14 cellular contexts compared by ENCODE assay signal in genomic region chr1:116585886-116586285, GRCh38.
"Had no signal": no experiment of that assay in that cellular context is flagged by ENCODE, and none has a peak within 500 bp of the region (broad histone marks: within the 10 kb centered on the region; RNA-seq: fewer than 3 reads in every experiment).

No MANE protein-coding gene starts in this region.

- H3K9me3 Mint-ChIP-seq: activated naive CD4-positive, alpha-beta T cell treated with anti-CD3 and anti-CD28 coated beads, Interleukin-2, amount 10 ng/mL, durations not matched to agents 7 days and 5 days; activated T-helper 2 cell treated with anti-CD3 and anti-CD28 coated beads, Interferon-gamma antibody, Interleukin-2, Interleukin-4, amounts not matched to agents 10 μg/mL and 5 μg/mL and 100 μg/mL, durations not matched to agents 14 hours and 24 hours and 36 hours; brain; natural killer cell; WTC11 had no signal

- ATAC-seq: natural killer cell, WTC11 had no signal

- H3K27me3 Mint-ChIP-seq: brain had no signal

- H3K4me3 Mint-ChIP-seq: activated naive CD4-positive, alpha-beta T cell treated with anti-CD3 and anti-CD28 coated beads, Interleukin-2, amount 10 ng/mL, durations not matched to agents 7 days and 5 days; brain; natural killer cell; WTC11 had no signal

- DNase-seq: activated CD4-positive, alpha-beta T cell treated with anti-CD3 and anti-CD28 coated beads for 48 hours; activated naive CD4-positive, alpha-beta T cell treated with anti-CD3 and anti-CD28 coated beads, Interleukin-2, amount 10 ng/mL, durations not matched to agents 7 days and 5 days; central memory CD4-positive, alpha-beta T cell; effector CD4-positive, alpha-beta T cell; hippocampal formation; kidney; left ventricle myocardium inferior; natural killer cell; small intestine; stimulated activated CD4-positive, alpha-beta T cell treated with anti-CD3 and anti-CD28 coated beads, Interleukin-4, amount 100 ng/mL, for 24 hours; T-helper 2 cell had no signal

- H3K36me3 Mint-ChIP-seq: activated naive CD4-positive, alpha-beta T cell treated with anti-CD3 and anti-CD28 coated beads, Interleukin-2, amount 10 ng/mL, durations not matched to agents 7 days and 5 days; natural killer cell had no signal

- H3K27ac Mint-ChIP-seq: activated naive CD4-positive, alpha-beta T cell treated with anti-CD3 and anti-CD28 coated beads, Interleukin-2, amount 10 ng/mL, durations not matched to agents 7 days and 5 days; activated T-helper 2 cell treated with anti-CD3 and anti-CD28 coated beads, Interferon-gamma antibody, Interleukin-2, Interleukin-4, amounts not matched to agents 10 μg/mL and 5 μg/mL and 100 μg/mL, durations not matched to agents 14 hours and 24 hours and 36 hours; natural killer cell had no signal
